In genomic region chrX:68934421-68934820, GRCh38 we compare ENCODE assay signal across 17 cellular contexts.
DNase-seq lines count a peak whose midpoint lies in the region; ATAC-seq and TF ChIP-seq lines count a peak whose summit lies in the region.
"Had no signal": no experiment of that assay in that cellular context is flagged by ENCODE, and none has a peak within 500 bp of the region (broad histone marks: within the 10 kb centered on the region; RNA-seq: fewer than 3 reads in every experiment).

No MANE protein-coding gene starts in this region.

- H3K4me3 Mint-ChIP-seq in endodermal cell (no peak overlapping the region), nephron (no peak overlapping the region)
- H3K4me3 Mint-ChIP-seq: CD8-positive, alpha-beta T cell had no signal

- TF ChIP-seq CTCF in endodermal cell (conservative IDR thresholded peaks at IDR 0.05) = no peak
- TF ChIP-seq CTCF in nephron (IDR thresholded peaks at IDR 0.05; ENCODE audit: unreplicated experiment in 3 of 3) = no peak
- TF ChIP-seq CTCF in stomach (IDR thresholded peaks at IDR 0.05) = no peak
- TF ChIP-seq CTCF in gastroesophageal sphincter (IDR thresholded peaks at IDR 0.05) = no peak

- WGBS in endodermal cell (ENCODE audit: insufficient coverage in 1 of 2, insufficient read length in 1 of 2), 2 experiments = 98 to 100% methylated on average over 1 to 3 of the region's 3 CpGs
- WGBS in stomach, 5 donors = 24 to 55% (median 31%) methylated on average over 2 to 3 of the region's 3 CpGs
- WGBS in gastroesophageal sphincter (ENCODE audit: low coverage in 1 of 2), 2 donors = 67% methylated on average over 1 of the region's 3 CpGs; no CpG with 5 or more reads in 1 of the 2 donors

- H3K9me3 Mint-ChIP-seq in endodermal cell (peaks cover 40% of the 10 kb centered on the region), nephron (peaks cover 2% of the 10 kb centered on the region)
- H3K9me3 Mint-ChIP-seq: CD8-positive, alpha-beta T cell had no signal

- H3K9me3 ChIP-seq in endodermal cell (ENCODE audit: control insufficient read depth, low read length) (no peaks in the 10 kb centered on the region), stomach (no peaks in the 10 kb centered on the region), gastroesophageal sphincter (no peaks in the 10 kb centered on the region)
- H3K9me3 ChIP-seq: BE2C had no signal

- peak; percentile 31 for DNase-seq in cardiac septum (ENCODE audit: low spot score)
- no peak for DNase-seq in left cardiac atrium
- DNase-seq in endodermal cell = peak; percentile 20
- peak; percentile 34 for DNase-seq in stomach
- DNase-seq in NCI-H510A treated with DMSO at 0.1 percent for 48 hours (lab: John Stamatoyannopoulos, UW) = no peak
- DNase-seq: 8988T; BE2C; CD8-positive, alpha-beta T cell; DMS79 treated with DMSO at 0.1 percent for 48 hours; NCI-H1417; NCI-H1930; NCI-H2171; NCI-H82; SHP77 had no signal

- H3K4me1 ChIP-seq in endodermal cell (ENCODE audit: control insufficient read depth, insufficient read depth, low read length) = no peaks in the 10 kb centered on the region
- H3K4me1 ChIP-seq in stomach = peaks cover 0 to 6% (median 0%) of the 10 kb centered on the region in 4 donors
- no peaks in the 10 kb centered on the region for H3K4me1 ChIP-seq in gastroesophageal sphincter
- H3K4me1 ChIP-seq: BE2C had no signal

- intact Hi-C loops in cardiac septum (cut with DNase I) = loop anchor here (2.0 to 5.0 kb wide), 2 partner anchors 40 to 107 kb away; partner anchors contain the start of gene EFNB1
- intact Hi-C loops in left cardiac atrium (cut with DNase I) = no loop called here
- intact Hi-C loops in stomach (cut with DNase I; ENCODE audit: low total_unique reads) = no loop called here

- TF ChIP-seq EP300 in stomach (IDR thresholded peaks at IDR 0.05) = no peak
- TF ChIP-seq EP300 in gastroesophageal sphincter (IDR thresholded peaks at IDR 0.05) = no peak

- H3K27me3 Mint-ChIP-seq in endodermal cell (ENCODE audit: insufficient read depth) (no peaks in the 10 kb centered on the region), nephron (ENCODE audit: low read depth) (no peaks in the 10 kb centered on the region)

- no peaks in the 10 kb centered on the region for H3K36me3 Mint-ChIP-seq in endodermal cell (ENCODE audit: low read depth)
- no peaks in the 10 kb centered on the region for H3K36me3 Mint-ChIP-seq in nephron (ENCODE audit: low read depth)
- H3K36me3 Mint-ChIP-seq: CD8-positive, alpha-beta T cell had no signal

- H3K4me3 ChIP-seq in endodermal cell (ENCODE audit: low read length) (no peak overlapping the region), stomach (no peak overlapping the region), gastroesophageal sphincter (no peak overlapping the region)

- H3K9ac ChIP-seq in endodermal cell (ENCODE audit: extremely low read depth, low read length, poor library complexity, severe bottlenecking) = no peak overlapping the region

- H3K27me3 ChIP-seq in endodermal cell (ENCODE audit: control insufficient read depth, insufficient read depth, low read length, poor library complexity, severe bottlenecking) = no peaks in the 10 kb centered on the region
- peaks cover 0 to 3% (median 0%) of the 10 kb centered on the region in 3 donors for H3K27me3 ChIP-seq in stomach
- no peaks in the 10 kb centered on the region for H3K27me3 ChIP-seq in gastroesophageal sphincter
- H3K27me3 ChIP-seq: BE2C had no signal

- no peak overlapping the region for H3K27ac ChIP-seq in endodermal cell (ENCODE audit: low read depth, low read length)
- H3K27ac ChIP-seq in stomach = no peak overlapping the region
- no peak overlapping the region for H3K27ac ChIP-seq in gastroesophageal sphincter

- H3K27ac Mint-ChIP-seq in endodermal cell (no peak overlapping the region), nephron (peak overlapping the region; percentile 70 to 89 (median 80))
- H3K27ac Mint-ChIP-seq: CD8-positive, alpha-beta T cell had no signal

- no peaks in the 10 kb centered on the region for H3K36me3 ChIP-seq in endodermal cell (ENCODE audit: control insufficient read depth, insufficient read depth, low read length)
- no peaks in the 10 kb centered on the region for H3K36me3 ChIP-seq in stomach
- no peaks in the 10 kb centered on the region for H3K36me3 ChIP-seq in gastroesophageal sphincter
- H3K36me3 ChIP-seq: BE2C had no signal

- TF ChIP-seq POLR2A in stomach (IDR thresholded peaks at IDR 0.05) (no peak), gastroesophageal sphincter (IDR thresholded peaks at IDR 0.05) (no peak)

- ATAC-seq in left cardiac atrium (no peak), HG02571 (IDR thresholded peaks at IDR 0.05; ENCODE audit: unreplicated experiment) (no peak), gastroesophageal sphincter (no peak)
- ATAC-seq: CD8-positive, alpha-beta T cell had no signal

- H3K4me1 Mint-ChIP-seq in endodermal cell (no peaks in the 10 kb centered on the region), nephron (peaks cover 47% of the 10 kb centered on the region)

Comparison
In these comparisons a context has a peak if more than half of its experiments do, and no peak if none do; other contexts are left out.
1. DNase-seq: peak in cardiac septum (single experiment), endodermal cell (single experiment) and stomach (single experiment); none in left cardiac atrium (single experiment) and NCI-H510A treated with DMSO at 0.1 percent for 48 hours (single experiment).